10 cellular contexts compared by ENCODE assay signal in the genomic region with DNA sequence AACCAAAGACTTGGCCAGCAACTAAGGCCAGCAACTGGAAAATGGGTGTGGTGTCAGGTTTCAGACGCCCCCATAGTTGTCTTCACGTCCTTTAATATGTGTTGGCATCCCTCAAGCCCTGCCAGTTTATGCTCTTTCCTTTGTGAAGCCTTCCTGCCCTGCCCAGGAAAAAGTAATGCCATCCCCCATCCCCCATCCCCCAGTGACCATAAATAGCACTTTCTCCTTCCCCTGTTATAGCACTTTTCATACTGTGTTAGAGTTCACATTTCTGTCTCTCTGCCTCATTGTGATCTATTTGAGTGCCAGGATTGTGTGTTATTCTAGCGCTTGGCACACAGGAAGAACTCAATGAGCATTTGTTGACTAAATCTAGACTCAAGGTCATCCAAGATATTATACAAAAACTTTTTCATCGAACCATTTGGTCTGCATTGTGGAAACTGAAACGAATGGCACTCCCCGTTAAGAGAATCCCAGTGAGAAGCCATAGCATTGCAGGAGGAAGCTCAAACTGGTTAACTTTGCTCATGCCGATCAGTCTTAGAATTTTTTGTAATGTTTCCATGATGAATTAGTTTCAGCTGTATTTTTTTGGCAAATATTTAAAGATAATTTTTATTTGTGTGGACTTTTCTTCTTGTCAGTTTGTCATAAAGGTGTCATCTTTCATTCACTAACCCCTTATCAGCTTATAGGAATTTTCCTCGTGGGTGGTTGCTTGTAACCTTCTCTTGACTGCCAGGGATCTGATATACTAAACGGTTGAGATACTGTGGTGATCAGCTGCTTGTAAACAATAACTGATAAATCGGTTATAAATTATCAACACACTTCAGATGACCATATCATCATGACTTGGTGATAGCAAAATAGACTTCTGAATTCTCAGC. TPM values are rescaled to one million over a fixed set of nuclear protein-coding genes. Genes with fewer than 3 reads are reported as not detected.
A peak's percentile ranks its signal among the peaks of the same experiment; 100 is the strongest.
DNase-seq lines count a peak whose midpoint lies in the region; ATAC-seq and TF ChIP-seq lines count a peak whose summit lies in the region.
"Had no signal": no experiment of that assay in that cellular context is flagged by ENCODE, and none has a peak within 500 bp of the region (broad histone marks: within the 10 kb centered on the region; RNA-seq: fewer than 3 reads in every experiment).

No MANE protein-coding gene starts in this region.

- H3K4me3 Mint-ChIP-seq in Calu3 (ENCODE audit: low read depth, unreplicated experiment) = peak overlapping the region; percentile 47
- H3K4me3 Mint-ChIP-seq in stimulated activated effector memory CD8-positive, alpha-beta T cell treated with anti-CD3 and anti-CD28 coated beads, Interleukin-12 subunit alpha, Interleukin-12 subunit beta, amount 100 ng/mL, for 72 hours = no peak overlapping the region
- H3K4me3 Mint-ChIP-seq: T-helper 17 cell had no signal

- peak overlapping the region; percentile 71 for H3K27ac Mint-ChIP-seq in Calu3 (ENCODE audit: unreplicated experiment)
- no peak overlapping the region for H3K27ac Mint-ChIP-seq in stimulated activated effector memory CD8-positive, alpha-beta T cell treated with anti-CD3 and anti-CD28 coated beads, Interleukin-12 subunit alpha, Interleukin-12 subunit beta, amount 100 ng/mL, for 72 hours
- H3K27ac Mint-ChIP-seq: T-helper 17 cell had no signal

- no TSS peak for BruUV-seq in Calu3 (replicated peaks; lab: Mats Ljungman, UMichigan)

- H3K27ac ChIP-seq in esophagus muscularis mucosa (replicated peaks in 1 of 4) (peak overlapping the region; percentile 5 to 56 (median 42)), parathyroid adenoma (peak overlapping the region; percentile 26)

- TF ChIP-seq POLR2A in esophagus muscularis mucosa (IDR thresholded peaks at IDR 0.05; ENCODE audit: low read depth) = no peak

- intact Hi-C loops in Calu3 (cut with micrococcal nuclease; ENCODE audit: unreplicated experiment) (no loop called here), esophagus muscularis mucosa (cut with DNase I) (loop anchor here (10.0 kb wide), 1 partner anchor 53 kb away; no protein-coding TSS in a partner anchor)

- no peak overlapping the region for H3K9ac ChIP-seq in parathyroid adenoma

- WGBS in esophagus muscularis mucosa = 56% methylated on average over 10 of the region's 10 CpGs

- H3K36me3 ChIP-seq in esophagus muscularis mucosa (peaks cover 0 to 5% (median 0%) of the 10 kb centered on the region in 4 donors), parathyroid adenoma (ENCODE audit: control insufficient read depth, insufficient read depth, low read length) (no peaks in the 10 kb centered on the region)

- H3K36me3 Mint-ChIP-seq in Calu3 (ENCODE audit: insufficient read depth, unreplicated experiment) = peaks cover 8% of the 10 kb centered on the region
- no peaks in the 10 kb centered on the region for H3K36me3 Mint-ChIP-seq in stimulated activated effector memory CD8-positive, alpha-beta T cell treated with anti-CD3 and anti-CD28 coated beads, Interleukin-12 subunit alpha, Interleukin-12 subunit beta, amount 100 ng/mL, for 72 hours

- peaks cover 86% of the 10 kb centered on the region for H3K4me1 Mint-ChIP-seq in Calu3 (ENCODE audit: low read depth, unreplicated experiment)
- peaks cover 42% of the 10 kb centered on the region for H3K4me1 Mint-ChIP-seq in stimulated activated effector memory CD8-positive, alpha-beta T cell treated with anti-CD3 and anti-CD28 coated beads, Interleukin-12 subunit alpha, Interleukin-12 subunit beta, amount 100 ng/mL, for 72 hours

- H3K79me2 ChIP-seq in parathyroid adenoma = peaks cover 8% of the 10 kb centered on the region

- H3K4me1 ChIP-seq in esophagus muscularis mucosa (peaks cover 94 to 100% (median 99%) of the 10 kb centered on the region in 4 donors), parathyroid adenoma (peaks cover 43% of the 10 kb centered on the region)

- CTCF ChIA-PET in Calu3 (lab: Charles Lee) = interaction anchor here (0.8 to 1.4 kb wide), 2 partner anchors 14 to 89 kb away, joined by 3 to 4 read pairs; no protein-coding TSS in a partner anchor

- no peak for ATAC-seq in stimulated activated effector memory CD8-positive, alpha-beta T cell treated with anti-CD3 and anti-CD28 coated beads, Interleukin-12 subunit alpha, Interleukin-12 subunit beta, amount 100 ng/mL, for 72 hours
- ATAC-seq: T-helper 17 cell had no signal

- H3K4me2 ChIP-seq in parathyroid adenoma (ENCODE audit: low read length) = no peak overlapping the region

- no peaks in the 10 kb centered on the region for H3K27me3 ChIP-seq in esophagus muscularis mucosa
- no peaks in the 10 kb centered on the region for H3K27me3 ChIP-seq in parathyroid adenoma (ENCODE audit: control insufficient read depth, insufficient read depth, low read length)

- no peaks in the 10 kb centered on the region for H3K27me3 Mint-ChIP-seq in Calu3 (ENCODE audit: unreplicated experiment)

- H3K9me3 ChIP-seq in esophagus muscularis mucosa (no peaks in the 10 kb centered on the region), parathyroid adenoma (ENCODE audit: control insufficient read depth, low read length) (no peaks in the 10 kb centered on the region)

- H2AFZ ChIP-seq in parathyroid adenoma = no peak overlapping the region

- TF ChIP-seq CTCF in Calu3 (IDR thresholded peaks at IDR 0.05; ENCODE audit: unreplicated experiment) (no peak), esophagus muscularis mucosa (IDR thresholded peaks at IDR 0.05) (no peak), parathyroid adenoma (IDR thresholded peaks at IDR 0.05) (no peak)

- DNase-seq in Calu3 (peak; percentile 12), RPMI7951 (ENCODE audit: low read depth) (peak; percentile 59), esophagus muscularis mucosa (ENCODE audit: extremely low spot score) (no peak), amniotic stem cell (lab: John Stamatoyannopoulos, UW) (no peak), NCI-H1105 (lab: John Stamatoyannopoulos, UW) (no peak), cerebellum (ENCODE audit: low spot score) (no peak)
- DNase-seq in stimulated activated effector memory CD8-positive, alpha-beta T cell treated with anti-CD3 and anti-CD28 coated beads, Interleukin-12 subunit alpha, Interleukin-12 subunit beta, amount 100 ng/mL, for 72 hours (ENCODE audit: low spot score in 2 of 2) = no peak
- DNase-seq: GOT3, T-helper 17 cell had no signal

- H3K9me3 Mint-ChIP-seq in Calu3 (ENCODE audit: low read depth, unreplicated experiment) = no peaks in the 10 kb centered on the region
- H3K9me3 Mint-ChIP-seq in stimulated activated effector memory CD8-positive, alpha-beta T cell treated with anti-CD3 and anti-CD28 coated beads, Interleukin-12 subunit alpha, Interleukin-12 subunit beta, amount 100 ng/mL, for 72 hours = no peaks in the 10 kb centered on the region

- peak overlapping the region in 1 of 4 donors; percentile 0 for H3K4me3 ChIP-seq in esophagus muscularis mucosa
- no peak overlapping the region for H3K4me3 ChIP-seq in parathyroid adenoma (ENCODE audit: low read depth, low read length)

- no peak for TF ChIP-seq EP300 in esophagus muscularis mucosa (IDR thresholded peaks at IDR 0.05)

RNA-seq across cellular contexts. Expression of gene CRIM1, which starts 15.7 kb away (rescaled TPM):
- total RNA-seq in Calu3 (2022) (48.0 and 57.6 TPM in 2 replicates), esophagus muscularis mucosa (100 to 1,000 TPM; 140 to 429 (median 201) TPM), cerebellum (47.9 TPM)
- 35.1 and 44.2 TPM in 2 replicates for total RNA-seq in RPMI7951 (2014; rRNA removed; shearing (Covaris generic))

Comparison
In these comparisons a context has a peak if more than half of its experiments do, and no peak if none do; other contexts are left out.
1. DNase-seq: peak in Calu3 (single experiment) and RPMI7951 (single experiment); none in esophagus muscularis mucosa (single experiment), amniotic stem cell (single experiment), NCI-H1105 (single experiment), cerebellum (single experiment) and stimulated activated effector memory CD8-positive, alpha-beta T cell treated with anti-CD3 and anti-CD28 coated beads, Interleukin-12 subunit alpha, Interleukin-12 subunit beta, amount 100 ng/mL, for 72 hours (0 of 2).